ENCODE assay signal across 1 cellular context in the genomic region with DNA sequence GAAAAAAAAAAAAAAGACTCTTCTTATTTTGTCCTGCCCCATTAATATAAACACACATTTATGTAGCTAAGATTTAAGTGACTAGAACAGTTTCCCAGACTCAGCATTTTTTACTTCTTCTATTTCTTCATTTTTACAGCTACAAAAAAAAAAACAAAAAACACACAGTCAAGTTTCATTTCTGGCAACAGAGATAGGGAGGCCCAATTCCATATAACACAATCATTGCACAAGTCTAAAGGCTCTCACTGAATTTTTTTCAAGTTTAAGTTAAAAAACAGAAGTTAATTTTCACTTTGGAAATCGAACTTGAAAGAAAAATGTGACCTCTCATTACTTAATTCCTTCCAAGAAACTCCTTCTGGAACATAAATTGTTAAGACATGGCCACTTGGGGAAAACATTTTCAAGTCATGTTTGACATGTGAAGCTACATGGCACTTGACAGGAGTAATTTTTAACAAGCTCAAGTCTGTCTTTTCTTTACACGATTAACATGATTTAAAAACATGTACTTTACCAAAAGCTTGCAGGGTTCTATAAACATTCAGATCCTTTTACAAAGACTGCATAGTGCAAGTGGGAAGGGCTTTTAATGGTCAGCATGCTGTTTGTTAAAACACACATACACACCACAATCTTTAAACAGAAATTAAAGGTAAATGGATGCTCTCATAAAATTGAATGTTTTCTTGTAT.
TF ChIP-seq lines count a peak whose summit lies in the region.

No MANE protein-coding gene starts in this region.

TF ChIP-seq in HEK293, 187 proteins besides CTCF, POLR2A, EP300 and RAD21 (continued from another document):
- no peak for TF ChIP-seq ZSCAN30 (tag by site-specific recombination; IDR thresholded peaks at IDR 0.05)
- TF ChIP-seq KLF10 (tag by site-specific recombination; IDR thresholded peaks at IDR 0.05): no peak
- no peak for TF ChIP-seq MYNN (tag by site-specific recombination; IDR thresholded peaks at IDR 0.05; ENCODE audit: borderline replicate concordance)
- TF ChIP-seq, protein P1, sequence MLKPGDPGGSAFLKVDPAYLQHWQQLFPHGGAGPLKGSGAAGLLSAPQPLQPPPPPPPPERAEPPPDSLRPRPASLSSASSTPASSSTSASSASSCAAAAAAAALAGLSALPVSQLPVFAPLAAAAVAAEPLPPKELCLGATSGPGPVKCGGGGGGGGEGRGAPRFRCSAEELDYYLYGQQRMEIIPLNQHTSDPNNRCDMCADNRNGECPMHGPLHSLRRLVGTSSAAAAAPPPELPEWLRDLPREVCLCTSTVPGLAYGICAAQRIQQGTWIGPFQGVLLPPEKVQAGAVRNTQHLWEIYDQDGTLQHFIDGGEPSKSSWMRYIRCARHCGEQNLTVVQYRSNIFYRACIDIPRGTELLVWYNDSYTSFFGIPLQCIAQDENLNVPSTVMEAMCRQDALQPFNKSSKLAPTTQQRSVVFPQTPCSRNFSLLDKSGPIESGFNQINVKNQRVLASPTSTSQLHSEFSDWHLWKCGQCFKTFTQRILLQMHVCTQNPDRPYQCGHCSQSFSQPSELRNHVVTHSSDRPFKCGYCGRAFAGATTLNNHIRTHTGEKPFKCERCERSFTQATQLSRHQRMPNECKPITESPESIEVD (tag by site-specific recombination; IDR thresholded peaks at IDR 0.05): peak; percentile 95
- no peak for TF ChIP-seq ZNF768 (tag by site-specific recombination; IDR thresholded peaks at IDR 0.05)
- TF ChIP-seq, protein P2, sequence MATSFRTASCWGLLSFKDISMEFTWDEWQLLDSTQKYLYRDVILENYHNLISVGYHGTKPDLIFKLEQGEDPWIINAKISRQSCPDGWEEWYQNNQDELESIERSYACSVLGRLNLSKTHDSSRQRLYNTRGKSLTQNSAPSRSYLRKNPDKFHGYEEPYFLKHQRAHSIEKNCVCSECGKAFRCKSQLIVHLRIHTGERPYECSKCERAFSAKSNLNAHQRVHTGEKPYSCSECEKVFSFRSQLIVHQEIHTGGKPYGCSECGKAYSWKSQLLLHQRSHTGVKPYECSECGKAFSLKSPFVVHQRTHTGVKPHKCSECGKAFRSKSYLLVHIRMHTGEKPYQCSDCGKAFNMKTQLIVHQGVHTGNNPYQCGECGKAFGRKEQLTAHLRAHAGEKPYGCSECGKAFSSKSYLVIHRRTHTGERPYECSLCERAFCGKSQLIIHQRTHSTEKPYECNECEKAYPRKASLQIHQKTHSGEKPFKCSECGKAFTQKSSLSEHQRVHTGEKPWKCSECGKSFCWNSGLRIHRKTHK (tag by site-specific recombination; IDR thresholded peaks at IDR 0.05): no peak
- no peak for TF ChIP-seq ZNF311 (tag by site-specific recombination; IDR thresholded peaks at IDR 0.05; ENCODE audit: borderline replicate concordance)
